In genomic region chr7:107206706-107207105, GRCh38 we compare ENCODE assay signal across 22 cellular contexts.
"Had no signal": no experiment of that assay in that cellular context is flagged by ENCODE, and none has a peak within 500 bp of the region (broad histone marks: within the 10 kb centered on the region; RNA-seq: fewer than 3 reads in every experiment).

No MANE protein-coding gene starts in this region.

- ATAC-seq: activated CD8-positive, alpha-beta T cell treated with anti-CD3 and anti-CD28 coated beads, Interleukin-2, amount 10 ng/mL, durations not matched to agents 7 days and 5 days; activated T-cell treated with anti-CD3 and anti-CD28 coated beads, Interleukin-2, amount 50 U/mL, for 4 hours; effector memory CD8-positive, alpha-beta T cell; left ventricle myocardium superior; mucosa of descending colon; SK-N-SH treated with all-trans-retinoic acid at 6 μM for 48 hours had no signal

- H3K4me3 ChIP-seq: mucosa of descending colon, ovary, right lobe of liver, smooth muscle cell, transverse colon had no signal

- H3K27ac ChIP-seq: ovary, right lobe of liver had no signal

- DNase-seq: activated CD4-positive, alpha-beta T cell treated with anti-CD3 and anti-CD28 coated beads for 48 hours; activated CD4-positive, CD25-positive, alpha-beta regulatory T cell; activated CD8-positive, alpha-beta memory T cell treated with anti-CD3 and anti-CD28 coated beads, Interleukin-2, amount 50 U/mL, for 4 hours; activated CD8-positive, alpha-beta T cell treated with anti-CD3 and anti-CD28 coated beads, Interleukin-2, amount 10 ng/mL, durations not matched to agents 7 days and 5 days; activated naive CD4-positive, alpha-beta T cell treated with anti-CD3 and anti-CD28 coated beads, Interleukin-2, amount 10 ng/mL, durations not matched to agents 7 days and 5 days; activated T-cell treated with anti-CD3 and anti-CD28 coated beads, Interleukin-2, amount 50 U/mL, for 4 hours; dermis blood vessel endothelial cell; effector memory CD8-positive, alpha-beta T cell; kidney; left ventricle myocardium superior; mesenchymal stem cell; mucosa of descending colon; naive B cell; ovary; right lobe of liver; stimulated activated CD4-positive, alpha-beta T cell treated with anti-CD3 and anti-CD28 coated beads, Interleukin-4, amount 100 ng/mL, for 1 hour; T-helper 1 cell; T1000; transverse colon had no signal

- FAIRE-seq: frontal cortex, kidney had no signal
